In the genomic region with DNA sequence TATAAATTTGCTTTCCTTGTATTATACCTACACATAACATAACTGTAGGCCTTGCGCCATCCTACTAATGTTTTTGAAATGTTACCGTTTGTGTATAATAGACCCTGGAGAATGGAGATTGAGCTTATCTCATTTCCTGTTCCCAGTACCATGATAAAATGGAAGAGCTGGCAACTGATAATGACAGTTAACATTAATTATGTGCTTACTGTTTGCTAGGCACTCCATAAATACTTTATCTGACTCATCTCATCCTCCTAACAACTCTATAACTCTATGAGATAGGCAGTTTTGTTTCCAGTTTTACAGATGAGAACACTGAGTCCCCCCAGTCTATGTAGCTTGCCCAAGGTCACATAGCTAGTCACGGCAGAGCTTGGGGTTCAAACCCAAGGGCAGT, we compare ENCODE assay signal across 21 cellular contexts.
"Had no signal": no experiment of that assay in that cellular context is flagged by ENCODE, and none has a peak within 500 bp of the region (broad histone marks: within the 10 kb centered on the region; RNA-seq: fewer than 3 reads in every experiment).

No MANE protein-coding gene starts in this region.

- H3K4me3 Mint-ChIP-seq: activated CD4-positive, alpha-beta memory T cell treated with anti-CD3 and anti-CD28 coated beads, Interleukin-2, amount 10 ng/mL, durations not matched to agents 7 days and 5 days; activated naive CD4-positive, alpha-beta T cell treated with anti-CD3 and anti-CD28 coated beads, Interleukin-2, amount 50 U/mL, for 24 hours; activated T-helper 1 cell treated with anti-CD3 and anti-CD28 coated beads, Interleukin-12 subunit alpha, Interleukin-12 subunit beta, Interleukin-2, Interleukin-4 antibody, amounts not matched to agents 30 ng/mL and 10 ng/mL and 1 ng/mL, durations not matched to agents 14 hours and 24 hours and 36 hours; mesothelial cell of epicardium; naive thymus-derived CD8-positive, alpha-beta T cell; stimulated activated naive B cell treated with anti-CD40 and anti-IgM and Interleukin-4, amounts not matched to agents 10 μg/mL and 1 μg/mL and 100 μg/mL, for 72 hours; T-helper 1 cell treated with Interleukin-12 subunit alpha and Interleukin-12 subunit beta and Interleukin-4 antibody, amounts not matched to agents 30 μg/mL and 1 μg/mL, for 36 hours had no signal

- H3K9me3 Mint-ChIP-seq: activated CD4-positive, alpha-beta memory T cell treated with anti-CD3 and anti-CD28 coated beads, Interleukin-2, amount 10 ng/mL, durations not matched to agents 7 days and 5 days; activated naive CD4-positive, alpha-beta T cell treated with anti-CD3 and anti-CD28 coated beads, Interleukin-2, amount 50 U/mL, for 24 hours; activated T-helper 1 cell treated with anti-CD3 and anti-CD28 coated beads, Interleukin-12 subunit alpha, Interleukin-12 subunit beta, Interleukin-2, Interleukin-4 antibody, amounts not matched to agents 30 ng/mL and 10 ng/mL and 1 ng/mL, durations not matched to agents 14 hours and 24 hours and 36 hours; mesothelial cell of epicardium; naive thymus-derived CD8-positive, alpha-beta T cell; stimulated activated naive B cell treated with anti-CD40 and anti-IgM and Interleukin-4, amounts not matched to agents 10 μg/mL and 1 μg/mL and 100 μg/mL, for 72 hours; T-helper 1 cell treated with Interleukin-12 subunit alpha and Interleukin-12 subunit beta and Interleukin-4 antibody, amounts not matched to agents 30 μg/mL and 1 μg/mL, for 36 hours had no signal

- H3K27me3 Mint-ChIP-seq: activated CD4-positive, alpha-beta memory T cell treated with anti-CD3 and anti-CD28 coated beads, Interleukin-2, amount 10 ng/mL, durations not matched to agents 7 days and 5 days; activated naive CD4-positive, alpha-beta T cell treated with anti-CD3 and anti-CD28 coated beads, Interleukin-2, amount 50 U/mL, for 24 hours; naive thymus-derived CD8-positive, alpha-beta T cell; stimulated activated naive B cell treated with anti-CD40 and anti-IgM and Interleukin-4, amounts not matched to agents 10 μg/mL and 1 μg/mL and 100 μg/mL, for 72 hours had no signal

- H3K27me3 ChIP-seq: gastrocnemius medialis had no signal

- DNase-seq: activated CD4-positive, alpha-beta memory T cell treated with anti-CD3 and anti-CD28 coated beads, Interleukin-2, amount 10 ng/mL, durations not matched to agents 7 days and 5 days; activated CD4-positive, alpha-beta T cell treated with anti-CD3 and anti-CD28 coated beads for 48 hours; activated gamma-delta T cell; aorta; central memory CD4-positive, alpha-beta T cell; effector memory CD4-positive, alpha-beta T cell; gastrocnemius medialis; hippocampal formation; left ventricle myocardium inferior; mammary epithelial cell; naive thymus-derived CD8-positive, alpha-beta T cell; stimulated activated CD4-positive, alpha-beta T cell treated with anti-CD3 and anti-CD28 coated beads, Interleukin-2, amount 100 ng/mL, for 24 hours; stimulated activated naive B cell treated with anti-CD40 and anti-IgM and Interleukin-4, amounts not matched to agents 10 μg/mL and 1 μg/mL and 100 μg/mL, for 72 hours; T1000; trophoblast cell had no signal

- ATAC-seq: esophagus mucosa; gastrocnemius medialis; naive thymus-derived CD8-positive, alpha-beta T cell; stimulated activated naive B cell treated with anti-CD40 and anti-IgM and Interleukin-4, amounts not matched to agents 10 μg/mL and 1 μg/mL and 100 μg/mL, for 72 hours had no signal

- H3K27ac Mint-ChIP-seq: activated CD4-positive, alpha-beta memory T cell treated with anti-CD3 and anti-CD28 coated beads, Interleukin-2, amount 10 ng/mL, durations not matched to agents 7 days and 5 days; activated T-helper 1 cell treated with anti-CD3 and anti-CD28 coated beads, Interleukin-12 subunit alpha, Interleukin-12 subunit beta, Interleukin-2, Interleukin-4 antibody, amounts not matched to agents 30 ng/mL and 10 ng/mL and 1 ng/mL, durations not matched to agents 14 hours and 24 hours and 36 hours; mesothelial cell of epicardium; stimulated activated naive B cell treated with anti-CD40 and anti-IgM and Interleukin-4, amounts not matched to agents 10 μg/mL and 1 μg/mL and 100 μg/mL, for 72 hours; T-helper 1 cell treated with Interleukin-12 subunit alpha and Interleukin-12 subunit beta and Interleukin-4 antibody, amounts not matched to agents 30 μg/mL and 1 μg/mL, for 36 hours had no signal

- H3K9me3 ChIP-seq: gastrocnemius medialis, left ventricle myocardium inferior had no signal

- H3K4me3 ChIP-seq: gastrocnemius medialis, left ventricle myocardium inferior, skin epidermis had no signal

- H3K4me1 Mint-ChIP-seq: activated CD4-positive, alpha-beta memory T cell treated with anti-CD3 and anti-CD28 coated beads, Interleukin-2, amount 10 ng/mL, durations not matched to agents 7 days and 5 days; activated naive CD4-positive, alpha-beta T cell treated with anti-CD3 and anti-CD28 coated beads, Interleukin-2, amount 50 U/mL, for 24 hours; stimulated activated naive B cell treated with anti-CD40 and anti-IgM and Interleukin-4, amounts not matched to agents 10 μg/mL and 1 μg/mL and 100 μg/mL, for 72 hours had no signal

- H3K27ac ChIP-seq: gastrocnemius medialis, left ventricle myocardium inferior, skin epidermis had no signal
